In the genomic region with DNA sequence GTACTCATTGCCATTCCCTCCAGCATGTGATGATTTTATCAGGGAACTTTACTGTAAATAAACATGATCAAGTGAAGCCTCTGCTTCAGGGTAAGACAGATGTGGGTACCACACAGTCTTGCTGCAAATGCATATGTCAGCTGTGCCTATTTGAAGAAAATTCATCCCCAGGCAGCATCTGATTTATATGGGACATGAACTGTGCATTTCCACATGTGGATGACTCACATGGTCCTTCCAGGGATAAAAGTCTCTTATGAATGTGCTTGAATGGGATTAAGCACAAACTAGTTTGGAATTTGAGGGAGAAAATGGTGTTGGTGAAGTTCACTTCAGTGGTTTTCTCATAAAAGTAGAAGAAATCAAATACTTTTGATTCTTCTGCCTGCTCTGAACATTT, we compare ENCODE assay signal across 18 cellular contexts.
"Had no signal": no experiment of that assay in that cellular context is flagged by ENCODE, and none has a peak within 500 bp of the region (broad histone marks: within the 10 kb centered on the region; RNA-seq: fewer than 3 reads in every experiment).

No MANE protein-coding gene starts in this region.

- ATAC-seq: effector memory CD8-positive, alpha-beta T cell; mucosa of descending colon; naive thymus-derived CD8-positive, alpha-beta T cell had no signal

- H3K27me3 ChIP-seq: tibial artery had no signal

- H3K9me3 Mint-ChIP-seq: dendritic cell treated with granulocyte-macrophage colony-stimulating factor and Interleukin-4, amounts not matched to agents 40 ng/mL and 50 ng/mL, for 4 days had no signal

- H3K27ac Mint-ChIP-seq: activated CD4-positive, alpha-beta memory T cell treated with anti-CD3 and anti-CD28 coated beads, Interleukin-2, amount 10 ng/mL, durations not matched to agents 7 days and 5 days; activated T-helper 1 cell treated with anti-CD3 and anti-CD28 coated beads, Interleukin-12 subunit alpha, Interleukin-12 subunit beta, Interleukin-2, Interleukin-4 antibody, amounts not matched to agents 30 ng/mL and 10 ng/mL and 1 ng/mL, durations not matched to agents 14 hours and 24 hours and 36 hours; dendritic cell treated with granulocyte-macrophage colony-stimulating factor and Interleukin-4, amounts not matched to agents 40 ng/mL and 50 ng/mL, for 4 days; effector memory CD8-positive, alpha-beta T cell; immature natural killer cell; progenitor cell of endocrine pancreas had no signal

- H3K4me1 ChIP-seq: tibial artery had no signal

- H3K36me3 ChIP-seq: tibial artery had no signal

- DNase-seq: activated CD4-positive, alpha-beta memory T cell treated with anti-CD3 and anti-CD28 coated beads, Interleukin-2, amount 10 ng/mL, durations not matched to agents 7 days and 5 days; activated CD8-positive, alpha-beta memory T cell treated with anti-CD3 and anti-CD28 coated beads, Interleukin-2, amount 50 U/mL, for 4 hours; activated naive CD4-positive, alpha-beta T cell; cerebellar nuclear complex; effector memory CD8-positive, alpha-beta T cell; immature natural killer cell; mucosa of descending colon; naive thymus-derived CD8-positive, alpha-beta T cell; nucleus accumbens; stimulated activated CD4-positive, alpha-beta T cell treated with anti-CD3 and anti-CD28 coated beads, Interleukin-15, amount 100 ng/mL, for 24 hours; stimulated activated CD4-positive, alpha-beta T cell treated with anti-CD3 and anti-CD28 coated beads, Interleukin-4, amount 100 ng/mL, for 4 hours; T1000; tibial artery had no signal

- H3K9me3 ChIP-seq: mucosa of descending colon, tibial artery had no signal

- H3K4me1 Mint-ChIP-seq: activated CD4-positive, alpha-beta memory T cell treated with anti-CD3 and anti-CD28 coated beads, Interleukin-2, amount 10 ng/mL, durations not matched to agents 7 days and 5 days had no signal

- H3K4me3 ChIP-seq: mucosa of descending colon, tibial artery had no signal

- H3K4me3 Mint-ChIP-seq: activated CD4-positive, alpha-beta memory T cell treated with anti-CD3 and anti-CD28 coated beads, Interleukin-2, amount 10 ng/mL, durations not matched to agents 7 days and 5 days; activated T-helper 1 cell treated with anti-CD3 and anti-CD28 coated beads, Interleukin-12 subunit alpha, Interleukin-12 subunit beta, Interleukin-2, Interleukin-4 antibody, amounts not matched to agents 30 ng/mL and 10 ng/mL and 1 ng/mL, durations not matched to agents 14 hours and 24 hours and 36 hours; brain; dendritic cell treated with granulocyte-macrophage colony-stimulating factor and Interleukin-4, amounts not matched to agents 40 ng/mL and 50 ng/mL, for 4 days; effector memory CD8-positive, alpha-beta T cell; immature natural killer cell; naive thymus-derived CD8-positive, alpha-beta T cell had no signal

- H3K27ac ChIP-seq: tibial artery, VCaP had no signal
